1 cellular context compared by ENCODE assay signal in genomic region chr12:47249082-47249481, GRCh38.
TF ChIP-seq lines count a peak whose summit lies in the region.

No MANE protein-coding gene starts in this region.

TF ChIP-seq in endothelial cell of umbilical vein, 7 proteins besides CTCF, POLR2A, EP300 and RAD21:
- no peak for TF ChIP-seq JUN (IDR thresholded peaks at IDR 0.05; ENCODE audit: borderline replicate concordance, insufficient read depth, insufficient read length, low read depth)
